In genomic region chr12:101078881-101079280, GRCh38 we compare ENCODE assay signal across 21 cellular contexts.
"Had no signal": no experiment of that assay in that cellular context is flagged by ENCODE, and none has a peak within 500 bp of the region (broad histone marks: within the 10 kb centered on the region; RNA-seq: fewer than 3 reads in every experiment).

No MANE protein-coding gene starts in this region.

- H3K4me1 ChIP-seq: pancreas, right lobe of liver had no signal

- H3K4me3 Mint-ChIP-seq: central memory CD8-positive, alpha-beta T cell; effector memory CD8-positive, alpha-beta T cell; natural killer cell treated with Interleukin-12 subunit alpha and Interleukin-12 subunit beta and Interleukin-15 and Interleukin-18, amount 100 ng/mL, for 72 hours; stimulated activated naive B cell treated with anti-CD40 and anti-IgM and Interleukin-4, amounts not matched to agents 10 μg/mL and 1 μg/mL and 100 μg/mL, for 72 hours; stimulated activated naive CD8-positive, alpha-beta T cell treated with anti-CD3 and anti-CD28 coated beads, Interleukin-15, amount 100 ng/mL, for 72 hours had no signal

- H3K36me3 Mint-ChIP-seq: natural killer cell treated with Interleukin-12 subunit alpha and Interleukin-12 subunit beta and Interleukin-15 and Interleukin-18, amount 100 ng/mL, for 72 hours; stimulated activated naive B cell treated with anti-CD40 and anti-IgM and Interleukin-4, amounts not matched to agents 10 μg/mL and 1 μg/mL and 100 μg/mL, for 72 hours had no signal

- H3K27ac Mint-ChIP-seq: effector memory CD8-positive, alpha-beta T cell; natural killer cell treated with Interleukin-12 subunit alpha and Interleukin-12 subunit beta and Interleukin-15 and Interleukin-18, amount 100 ng/mL, for 72 hours; stimulated activated naive B cell treated with anti-CD40 and anti-IgM and Interleukin-4, amounts not matched to agents 10 μg/mL and 1 μg/mL and 100 μg/mL, for 72 hours; stimulated activated naive CD8-positive, alpha-beta T cell treated with anti-CD3 and anti-CD28 coated beads, Interleukin-15, amount 100 ng/mL, for 72 hours had no signal

- H3K27me3 ChIP-seq: esophagus muscularis mucosa, pancreas, right lobe of liver had no signal

- H3K9me3 Mint-ChIP-seq: central memory CD8-positive, alpha-beta T cell had no signal

- H3K36me3 ChIP-seq: esophagus muscularis mucosa, pancreas, prostate gland, right lobe of liver, thoracic aorta had no signal

- H3K4me3 ChIP-seq: esophagus muscularis mucosa, pancreas, prostate gland, right lobe of liver, skin epidermis, thoracic aorta had no signal

- DNase-seq: effector memory CD8-positive, alpha-beta T cell; foreskin fibroblast; kidney glomerular epithelial cell; mammary epithelial cell; occipital lobe; pancreas; retina; right lobe of liver; stimulated activated CD4-positive, alpha-beta T cell treated with anti-CD3 and anti-CD28 coated beads, Interleukin-2, amount 100 ng/mL, for 24 hours; stimulated activated CD4-positive, alpha-beta T cell treated with anti-CD3 and anti-CD28 coated beads, Interleukin-4, amount 100 ng/mL, for 4 hours; stimulated activated naive B cell treated with anti-CD40 and anti-IgM and Interleukin-4, amounts not matched to agents 10 μg/mL and 1 μg/mL and 100 μg/mL, for 72 hours; stimulated activated naive CD8-positive, alpha-beta T cell treated with anti-CD3 and anti-CD28 coated beads, Interleukin-15, amount 100 ng/mL, for 72 hours; trophoblast cell had no signal

- H3K4me1 Mint-ChIP-seq: central memory CD8-positive, alpha-beta T cell; stimulated activated naive B cell treated with anti-CD40 and anti-IgM and Interleukin-4, amounts not matched to agents 10 μg/mL and 1 μg/mL and 100 μg/mL, for 72 hours; stimulated activated naive CD8-positive, alpha-beta T cell treated with anti-CD3 and anti-CD28 coated beads, Interleukin-15, amount 100 ng/mL, for 72 hours had no signal

- ATAC-seq: effector memory CD8-positive, alpha-beta T cell; left lobe of liver; natural killer cell treated with Interleukin-12 subunit alpha and Interleukin-12 subunit beta and Interleukin-15 and Interleukin-18, amount 100 ng/mL, for 72 hours; pancreas; stimulated activated naive B cell treated with anti-CD40 and anti-IgM and Interleukin-4, amounts not matched to agents 10 μg/mL and 1 μg/mL and 100 μg/mL, for 72 hours; stimulated activated naive CD8-positive, alpha-beta T cell treated with anti-CD3 and anti-CD28 coated beads, Interleukin-15, amount 100 ng/mL, for 72 hours had no signal

- H3K27ac ChIP-seq: epithelial cell of prostate, esophagus muscularis mucosa, pancreas, right lobe of liver, skin epidermis had no signal

- H3K27me3 Mint-ChIP-seq: central memory CD8-positive, alpha-beta T cell; effector memory CD8-positive, alpha-beta T cell; natural killer cell treated with Interleukin-12 subunit alpha and Interleukin-12 subunit beta and Interleukin-15 and Interleukin-18, amount 100 ng/mL, for 72 hours; stimulated activated naive B cell treated with anti-CD40 and anti-IgM and Interleukin-4, amounts not matched to agents 10 μg/mL and 1 μg/mL and 100 μg/mL, for 72 hours; stimulated activated naive CD8-positive, alpha-beta T cell treated with anti-CD3 and anti-CD28 coated beads, Interleukin-15, amount 100 ng/mL, for 72 hours had no signal

- H3K9me3 ChIP-seq: esophagus muscularis mucosa, pancreas, prostate gland, right lobe of liver, thoracic aorta had no signal
